ENCODE assay signal across 24 cellular contexts in genomic region chr14:41071351-41071750, GRCh38.
"Had no signal": no experiment of that assay in that cellular context is flagged by ENCODE, and none has a peak within 500 bp of the region (broad histone marks: within the 10 kb centered on the region; RNA-seq: fewer than 3 reads in every experiment).

No MANE protein-coding gene starts in this region.

- H3K27ac Mint-ChIP-seq: dendritic cell treated with granulocyte-macrophage colony-stimulating factor and Interleukin-4, amounts not matched to agents 40 ng/mL and 50 ng/mL, for 4 days; effector memory CD8-positive, alpha-beta T cell; endodermal cell had no signal

- H3K36me3 ChIP-seq: colonic mucosa, esophagus muscularis mucosa, esophagus squamous epithelium, gastrocnemius medialis, gastroesophageal sphincter, heart left ventricle had no signal

- H3K9me3 Mint-ChIP-seq: dendritic cell treated with granulocyte-macrophage colony-stimulating factor and Interleukin-4, amounts not matched to agents 40 ng/mL and 50 ng/mL, for 4 days; endodermal cell had no signal

- H3K4me1 ChIP-seq: colonic mucosa, esophagus muscularis mucosa, esophagus squamous epithelium, foreskin keratinocyte, gastrocnemius medialis, gastroesophageal sphincter, heart left ventricle had no signal

- H3K9me3 ChIP-seq: colonic mucosa, esophagus muscularis mucosa, esophagus squamous epithelium, gastrocnemius medialis, gastroesophageal sphincter, heart left ventricle had no signal

- H3K27ac ChIP-seq: colonic mucosa, coronary artery, dorsolateral prefrontal cortex, epithelial cell of prostate, esophagus muscularis mucosa, esophagus squamous epithelium, foreskin keratinocyte, gastrocnemius medialis, gastroesophageal sphincter, heart left ventricle had no signal

- H3K27me3 ChIP-seq: colonic mucosa, esophagus muscularis mucosa, esophagus squamous epithelium, foreskin keratinocyte, gastrocnemius medialis, gastroesophageal sphincter, heart left ventricle had no signal

- ATAC-seq: effector memory CD8-positive, alpha-beta T cell; esophagus mucosa; foreskin keratinocyte; gastrocnemius medialis; gastroesophageal sphincter; heart left ventricle had no signal

- H3K27me3 Mint-ChIP-seq: dendritic cell treated with granulocyte-macrophage colony-stimulating factor and Interleukin-4, amounts not matched to agents 40 ng/mL and 50 ng/mL, for 4 days; effector memory CD8-positive, alpha-beta T cell had no signal

- H3K4me3 ChIP-seq: colonic mucosa, coronary artery, dorsolateral prefrontal cortex, esophagus muscularis mucosa, esophagus squamous epithelium, gastrocnemius medialis, gastroesophageal sphincter, heart left ventricle had no signal

- DNase-seq: colonic mucosa; cortex of kidney; dermis blood vessel endothelial cell; dorsolateral prefrontal cortex; effector CD4-positive, alpha-beta T cell; effector CD8-positive, alpha-beta T cell; effector memory CD4-positive, alpha-beta T cell; effector memory CD8-positive, alpha-beta T cell; endodermal cell; erythroblast; esophagus squamous epithelium; foreskin fibroblast; foreskin keratinocyte; foreskin melanocyte; gastrocnemius medialis; glutamatergic neuron; head of caudate nucleus; heart left ventricle had no signal

- H3K4me3 Mint-ChIP-seq: dendritic cell treated with granulocyte-macrophage colony-stimulating factor and Interleukin-4, amounts not matched to agents 40 ng/mL and 50 ng/mL, for 4 days; effector memory CD8-positive, alpha-beta T cell; endodermal cell had no signal
